ENCODE assay signal across 24 cellular contexts in genomic region chr2:74906395-74906794, GRCh38.
"Had no signal": no experiment of that assay in that cellular context is flagged by ENCODE, and none has a peak within 500 bp of the region (broad histone marks: within the 10 kb centered on the region; RNA-seq: fewer than 3 reads in every experiment).

No MANE protein-coding gene starts in this region.

- H3K27me3 ChIP-seq: colonic mucosa, foreskin keratinocyte had no signal

- DNase-seq: colonic mucosa; cortex of kidney; dermis blood vessel endothelial cell; dorsolateral prefrontal cortex; effector CD4-positive, alpha-beta T cell; effector CD8-positive, alpha-beta T cell; effector memory CD4-positive, alpha-beta T cell; effector memory CD8-positive, alpha-beta T cell; erythroblast; esophagus squamous epithelium; foreskin fibroblast; foreskin keratinocyte; foreskin melanocyte; gastrocnemius medialis; glutamatergic neuron; head of caudate nucleus; heart left ventricle; heart right ventricle had no signal

- H3K36me3 ChIP-seq: colonic mucosa, esophagus muscularis mucosa, esophagus squamous epithelium, gastrocnemius medialis, gastroesophageal sphincter, heart left ventricle, heart right ventricle had no signal

- ATAC-seq: effector memory CD8-positive, alpha-beta T cell; esophagus mucosa; foreskin keratinocyte; gastrocnemius medialis; gastroesophageal sphincter; heart left ventricle; heart right ventricle had no signal

- H3K27ac ChIP-seq: colonic mucosa, coronary artery, dorsolateral prefrontal cortex, epithelial cell of prostate, esophagus muscularis mucosa, esophagus squamous epithelium, foreskin keratinocyte, gastrocnemius medialis, gastroesophageal sphincter, heart left ventricle, heart right ventricle had no signal

- H3K27ac Mint-ChIP-seq: dendritic cell treated with granulocyte-macrophage colony-stimulating factor and Interleukin-4, amounts not matched to agents 40 ng/mL and 50 ng/mL, for 4 days; effector memory CD8-positive, alpha-beta T cell had no signal

- H3K4me1 ChIP-seq: colonic mucosa, foreskin keratinocyte, gastrocnemius medialis had no signal

- H3K4me3 ChIP-seq: colonic mucosa, coronary artery, dorsolateral prefrontal cortex, esophagus muscularis mucosa, esophagus squamous epithelium, gastrocnemius medialis, gastroesophageal sphincter, heart left ventricle, heart right ventricle had no signal

- H3K9me3 ChIP-seq: colonic mucosa, esophagus muscularis mucosa, esophagus squamous epithelium, gastrocnemius medialis, gastroesophageal sphincter, heart left ventricle, heart right ventricle had no signal

- H3K9me3 Mint-ChIP-seq: dendritic cell treated with granulocyte-macrophage colony-stimulating factor and Interleukin-4, amounts not matched to agents 40 ng/mL and 50 ng/mL, for 4 days; effector memory CD8-positive, alpha-beta T cell had no signal

- H3K4me3 Mint-ChIP-seq: dendritic cell treated with granulocyte-macrophage colony-stimulating factor and Interleukin-4, amounts not matched to agents 40 ng/mL and 50 ng/mL, for 4 days; effector memory CD8-positive, alpha-beta T cell had no signal
